ENCODE assay signal across 8 cellular contexts in the genomic region with DNA sequence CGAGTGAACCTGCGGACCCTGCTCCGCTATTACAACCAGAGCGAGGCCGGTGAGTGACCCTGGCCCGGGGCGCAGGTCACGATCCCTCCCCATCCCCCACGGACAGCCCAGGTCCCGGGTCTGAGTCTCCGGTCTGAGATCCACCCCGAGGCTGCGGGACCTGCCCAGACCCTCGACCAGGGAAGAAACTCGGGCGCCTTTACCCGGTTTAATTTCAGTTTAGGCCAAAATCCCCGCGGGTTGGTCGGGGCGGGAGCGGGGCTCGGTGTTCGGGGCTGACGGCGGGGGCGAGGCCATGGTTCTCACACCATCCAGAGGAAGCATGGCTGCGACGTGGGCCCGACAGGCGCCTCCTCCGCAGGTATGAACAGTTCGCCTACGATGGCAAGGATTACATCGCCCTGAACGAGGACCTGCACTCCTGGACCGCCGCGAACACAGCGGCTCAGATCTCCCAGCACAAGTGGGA. TPM values are rescaled to one million over a fixed set of nuclear protein-coding genes. Genes with fewer than 3 reads are reported as not detected.
DNase-seq lines count a peak whose midpoint lies in the region; ATAC-seq and TF ChIP-seq lines count a peak whose summit lies in the region.

No MANE protein-coding gene starts in this region.

- peaks cover 9% of the 10 kb centered on the region for H3K4me1 Mint-ChIP-seq in CD4-positive, alpha-beta T cell (ENCODE audit: low read depth)
- peaks cover 20% of the 10 kb centered on the region for H3K4me1 Mint-ChIP-seq in activated CD8-positive, alpha-beta T cell treated with anti-CD3 and anti-CD28 coated beads for 36 hours (ENCODE audit: low read depth)

- CTCF ChIA-PET in CD4-positive, alpha-beta T cell (lab: Charles Lee): no interaction called here
- CTCF ChIA-PET in activated CD8-positive, alpha-beta T cell treated with anti-CD3 and anti-CD28 coated beads for 36 hours (lab: Charles Lee): interaction anchor here (2.3 kb wide), 1 partner anchor 41 kb away, joined by 9 read pairs; no protein-coding TSS in a partner anchor

- H3K9me3 ChIP-seq in CD4-positive, alpha-beta T cell (ENCODE audit: control insufficient read depth, low read length): no peaks in the 10 kb centered on the region

- H3K27me3 Mint-ChIP-seq in CD4-positive, alpha-beta T cell: no peaks in the 10 kb centered on the region
- H3K27me3 Mint-ChIP-seq in activated CD8-positive, alpha-beta T cell treated with anti-CD3 and anti-CD28 coated beads for 36 hours: no peaks in the 10 kb centered on the region

- DNase-seq in CD4-positive, alpha-beta T cell: peak in 5 of 10 experiments; percentile 7 to 19 (median 10)
- DNase-seq in activated CD8-positive, alpha-beta T cell treated with anti-CD3 and anti-CD28 coated beads for 36 hours: peak; percentile 64
- DNase-seq in fibroblast of mammary gland (ENCODE audit: low read depth) (no peak), omental fat pad (ENCODE audit: low spot score) (no peak), 8988T (no peak), NCI-H2029 (lab: John Stamatoyannopoulos, UW) (no peak), KG1 (lab: John Stamatoyannopoulos, UW) (no peak)

- peak overlapping the region; percentile 72 for H3K4me3 ChIP-seq in fibroblast of mammary gland (ENCODE audit: control insufficient read depth, low read depth, low read length)

- no peaks in the 10 kb centered on the region for H3K9me3 Mint-ChIP-seq in CD4-positive, alpha-beta T cell
- H3K9me3 Mint-ChIP-seq in activated CD8-positive, alpha-beta T cell treated with anti-CD3 and anti-CD28 coated beads for 36 hours: no peaks in the 10 kb centered on the region

- POLR2A ChIA-PET in CD4-positive, alpha-beta T cell (lab: Charles Lee): interaction anchor here (1.1 to 1.4 kb wide), 2 partner anchors 46 to 66 kb away, joined by 7 to 11 read pairs; a partner anchor contains a TSS
- POLR2A ChIA-PET in activated CD8-positive, alpha-beta T cell treated with anti-CD3 and anti-CD28 coated beads for 36 hours (lab: Charles Lee): interaction anchor here (1.6 kb wide), 1 partner anchor 46 kb away, joined by 4 read pairs; no protein-coding TSS in a partner anchor

- H3K27ac ChIP-seq in CD4-positive, alpha-beta T cell (ENCODE audit: low read depth, low read length): no peak overlapping the region

- H3K27ac Mint-ChIP-seq in CD4-positive, alpha-beta T cell: no peak overlapping the region
- peak overlapping the region; percentile 44 for H3K27ac Mint-ChIP-seq in activated CD8-positive, alpha-beta T cell treated with anti-CD3 and anti-CD28 coated beads for 36 hours

- H3K36me3 Mint-ChIP-seq in CD4-positive, alpha-beta T cell (ENCODE audit: low read depth): peaks cover 14% of the 10 kb centered on the region
- H3K36me3 Mint-ChIP-seq in activated CD8-positive, alpha-beta T cell treated with anti-CD3 and anti-CD28 coated beads for 36 hours (ENCODE audit: low read depth): peaks cover 24% of the 10 kb centered on the region

- intact Hi-C loops in CD4-positive, alpha-beta T cell (cut with DNase I, micrococcal nuclease): loop anchor here in 1 of 2 experiments (5.0 kb wide), 1 partner anchor 62 kb away; no protein-coding TSS in a partner anchor
- intact Hi-C loops in activated CD8-positive, alpha-beta T cell treated with anti-CD3 and anti-CD28 coated beads for 36 hours (cut with micrococcal nuclease): no loop called here

- no peak for TF ChIP-seq CTCF in CD4-positive, alpha-beta T cell (IDR thresholded peaks at IDR 0.05)
- no peak for TF ChIP-seq CTCF in activated CD8-positive, alpha-beta T cell treated with anti-CD3 and anti-CD28 coated beads for 36 hours (IDR thresholded peaks at IDR 0.05)
- TF ChIP-seq CTCF in fibroblast of mammary gland (conservative IDR thresholded peaks at IDR 0.05; ENCODE audit: control insufficient read depth, insufficient read depth, low read depth, low read length) (no peak), omental fat pad (IDR thresholded peaks at IDR 0.05) (no peak)

- peak; percentile 37 for ATAC-seq in CD4-positive, alpha-beta T cell (ENCODE audit: poor library complexity)
- ATAC-seq in HG03025 (IDR thresholded peaks at IDR 0.05; ENCODE audit: low FRiP score, unreplicated experiment) (peak; percentile 16), omental fat pad (ENCODE audit: low FRiP score) (peak; percentile 21)
- peak; percentile 31 for ATAC-seq in activated CD8-positive, alpha-beta T cell treated with anti-CD3 and anti-CD28 coated beads for 36 hours

- peak overlapping the region; percentile 96 for H3K4me3 Mint-ChIP-seq in CD4-positive, alpha-beta T cell
- peak overlapping the region; percentile 84 for H3K4me3 Mint-ChIP-seq in activated CD8-positive, alpha-beta T cell treated with anti-CD3 and anti-CD28 coated beads for 36 hours

- H3K27me3 ChIP-seq in CD4-positive, alpha-beta T cell (ENCODE audit: control insufficient read depth, insufficient read depth, low read length): no peaks in the 10 kb centered on the region

RNA-seq across cellular contexts. Expression of a gene that starts 46.9 kb away (rescaled TPM):
- total RNA-seq in CD4-positive, alpha-beta T cell: 10 to 100 TPM; 42.1 to 44.1 TPM
- 10 to 100 TPM; 43.4 to 45.0 TPM for total RNA-seq in activated CD8-positive, alpha-beta T cell treated with anti-CD3 and anti-CD28 coated beads for 36 hours
- 10 to 100 TPM; 32.5 to 45.7 (median 38.8) TPM for total RNA-seq in omental fat pad
